ENCODE assay signal across 16 cellular contexts in genomic region chr9:87354176-87354575, GRCh38.
"Had no signal": no experiment of that assay in that cellular context is flagged by ENCODE, and none has a peak within 500 bp of the region (broad histone marks: within the 10 kb centered on the region; RNA-seq: fewer than 3 reads in every experiment).

No MANE protein-coding gene starts in this region.

- DNase-seq: dorsolateral prefrontal cortex; effector CD4-positive, alpha-beta T cell; head of caudate nucleus; left cardiac atrium; left ventricle myocardium superior; lower lobe of right lung; stimulated activated CD4-positive, alpha-beta T cell treated with anti-CD3 and anti-CD28 coated beads, Interleukin-12 subunit alpha, Interleukin-12 subunit beta, amount 100 ng/mL, for 4 hours; stimulated activated CD4-positive, alpha-beta T cell treated with anti-CD3 and anti-CD28 coated beads, Interleukin-2, amount 100 ng/mL, for 24 hours; stimulated activated CD4-positive, alpha-beta T cell treated with anti-CD3 and anti-CD28 coated beads, Interleukin-4, amount 100 ng/mL, for 24 hours; stimulated activated naive CD4-positive, alpha-beta T cell treated with Interleukin-2 at 50 U/mL for 16 hours; stomach; thyroid gland had no signal

- H3K9me3 Mint-ChIP-seq: natural killer cell treated with Interleukin-12 subunit alpha and Interleukin-12 subunit beta and Interleukin-15 and Interleukin-18, amount 100 ng/mL, for 72 hours had no signal

- H3K27ac Mint-ChIP-seq: natural killer cell treated with Interleukin-12 subunit alpha and Interleukin-12 subunit beta and Interleukin-15 and Interleukin-18, amount 100 ng/mL, for 72 hours; neural progenitor cell; stimulated activated effector memory CD8-positive, alpha-beta T cell treated with anti-CD3 and anti-CD28 coated beads, Interleukin-12 subunit alpha, Interleukin-12 subunit beta, amount 100 ng/mL, for 72 hours had no signal

- H3K4me3 Mint-ChIP-seq: natural killer cell treated with Interleukin-12 subunit alpha and Interleukin-12 subunit beta and Interleukin-15 and Interleukin-18, amount 100 ng/mL, for 72 hours; neural progenitor cell; stimulated activated effector memory CD8-positive, alpha-beta T cell treated with anti-CD3 and anti-CD28 coated beads, Interleukin-12 subunit alpha, Interleukin-12 subunit beta, amount 100 ng/mL, for 72 hours had no signal

- ATAC-seq: left cardiac atrium; left ventricle myocardium superior; lower lobe of right lung; natural killer cell treated with Interleukin-12 subunit alpha and Interleukin-12 subunit beta and Interleukin-15 and Interleukin-18, amount 100 ng/mL, for 72 hours; sciatic nerve; stimulated activated effector memory CD8-positive, alpha-beta T cell treated with anti-CD3 and anti-CD28 coated beads, Interleukin-12 subunit alpha, Interleukin-12 subunit beta, amount 100 ng/mL, for 72 hours had no signal

- H3K4me1 Mint-ChIP-seq: neural progenitor cell; stimulated activated effector memory CD8-positive, alpha-beta T cell treated with anti-CD3 and anti-CD28 coated beads, Interleukin-12 subunit alpha, Interleukin-12 subunit beta, amount 100 ng/mL, for 72 hours had no signal

- H3K36me3 Mint-ChIP-seq: natural killer cell treated with Interleukin-12 subunit alpha and Interleukin-12 subunit beta and Interleukin-15 and Interleukin-18, amount 100 ng/mL, for 72 hours had no signal
